14 cellular contexts compared by ENCODE assay signal in genomic region chr3:143716731-143717130, GRCh38.
DNase-seq lines count a peak whose midpoint lies in the region; TF ChIP-seq lines count a peak whose summit lies in the region.
"Had no signal": no experiment of that assay in that cellular context is flagged by ENCODE, and none has a peak within 500 bp of the region (broad histone marks: within the 10 kb centered on the region; RNA-seq: fewer than 3 reads in every experiment).

No MANE protein-coding gene starts in this region.

- H4K20me1 ChIP-seq in GM23248 (ENCODE audit: insufficient read depth) (no peaks in the 10 kb centered on the region), mammary epithelial cell (ENCODE audit: insufficient read depth, low read length) (no peaks in the 10 kb centered on the region)

- peak; percentile 33 for DNase-seq in GM23248
- peak; percentile 1 for DNase-seq in NB4 (ENCODE audit: low read depth)
- DNase-seq in mammary epithelial cell: peak; percentile 22
- DNase-seq in renal cortical epithelial cell (ENCODE audit: low read depth): peak; percentile 26
- DNase-seq in HuH-7.5 (ENCODE audit: low spot score): no peak
- DNase-seq in activated CD8-positive, alpha-beta memory T cell treated with anti-CD3 and anti-CD28 coated beads, Interleukin-2, amount 50 U/mL, for 48 hours: no peak
- no peak for DNase-seq in superior temporal gyrus (ENCODE audit: extremely low spot score)
- DNase-seq: C1 segment of cervical spinal cord; Calu3; CD4-positive, alpha-beta T cell; DMS 273 treated with DMSO at 0.1 percent for 48 hours; HCEC 1CT; HFFc6 had no signal

- H3K9me3 ChIP-seq in GM23248 (ENCODE audit: low read depth) (no peaks in the 10 kb centered on the region), mammary epithelial cell (replicated peaks; ENCODE audit: insufficient read depth, low read length) (no peaks in the 10 kb centered on the region)

- no peaks in the 10 kb centered on the region for H3K9me2 ChIP-seq in GM23248 (ENCODE audit: insufficient read depth)

- H3K4me3 ChIP-seq in GM23248 (no peak overlapping the region), NB4 (ENCODE audit: low read depth, low read length) (no peak overlapping the region), mammary epithelial cell (replicated peaks in 1 of 3; ENCODE audit: insufficient read depth in 1 of 3, low read depth in 2 of 3, low read length in 3 of 3) (no peak overlapping the region)

- dilution Hi-C loops in mammary epithelial cell (cut with HindIII; ENCODE audit: low sequenced_read_pairs): no loop called here

- H3K4me2 ChIP-seq in GM23248 (ENCODE audit: unreplicated experiment) (no peak overlapping the region), mammary epithelial cell (ENCODE audit: insufficient read depth, low read depth, low read length) (no peak overlapping the region)

- intact Hi-C loops in mammary epithelial cell (cut with micrococcal nuclease): no loop called here

- no peaks in the 10 kb centered on the region for H3F3A ChIP-seq in GM23248 (ENCODE audit: insufficient read depth)

- H3K27me3 ChIP-seq in GM23248 (replicated peaks; ENCODE audit: insufficient read depth) (no peaks in the 10 kb centered on the region), mammary epithelial cell (ENCODE audit: insufficient read depth, low read length) (no peaks in the 10 kb centered on the region)

- no peak overlapping the region for H3K9ac ChIP-seq in GM23248
- no peak overlapping the region for H3K9ac ChIP-seq in mammary epithelial cell (ENCODE audit: insufficient read depth, low read length)

- no peaks in the 10 kb centered on the region for H3K79me2 ChIP-seq in GM23248 (ENCODE audit: insufficient read depth)
- H3K79me2 ChIP-seq in mammary epithelial cell (ENCODE audit: insufficient read depth, low read length): no peaks in the 10 kb centered on the region

- H3K36me3 ChIP-seq in GM23248 (ENCODE audit: low read depth) (no peaks in the 10 kb centered on the region), mammary epithelial cell (ENCODE audit: insufficient read depth, low read length) (no peaks in the 10 kb centered on the region)

- H2AFZ ChIP-seq in GM23248 (no peak overlapping the region), mammary epithelial cell (ENCODE audit: low read depth, low read length) (peak overlapping the region; percentile 24)

- BruUV-seq in mammary epithelial cell (replicated peaks; lab: Mats Ljungman, UMichigan): no TSS peak

- TF ChIP-seq CTCF in NB4 (IDR thresholded peaks at IDR 0.05; ENCODE audit: low read depth, low read length) (no peak), mammary epithelial cell (conservative IDR thresholded peaks at IDR 0.05 in 1 of 2, IDR thresholded peaks at IDR 0.05 in 1 of 2; ENCODE audit: extremely low read depth in 1 of 2, insufficient read depth in 1 of 2, low read depth in 1 of 2, low read length in 2 of 2) (no peak)

- CTCF ChIA-PET in mammary epithelial cell (lab: Charles Lee; ENCODE audit: low non-redundant PET): no interaction called here

- in situ Hi-C loops in GM23248 (cut with MboI): no loop called here
- in situ Hi-C loops in mammary epithelial cell (cut with MboI; ENCODE audit: low sequenced_read_pairs in 2 of 2): no loop called here

- H3K27ac ChIP-seq in GM23248: no peak overlapping the region
- H3K27ac ChIP-seq in mammary epithelial cell (ENCODE audit: insufficient read depth, low read depth, low read length): no peak overlapping the region
- H3K27ac ChIP-seq: HL-60 had no signal

- WGBS in GM23248 (ENCODE audit: low coverage in 1 of 2, low lambda C conversion rate in 2 of 2, missing lambda C conversion rate in 2 of 2), 2 experiments: 59 to 64% methylated on average over 4 of the region's 4 CpGs
- 71% methylated on average over 4 of the region's 4 CpGs for WGBS in mammary epithelial cell (ENCODE audit: low coverage, missing lambda C conversion rate)

- H3K4me1 ChIP-seq in GM23248 (ENCODE audit: insufficient read depth): no peaks in the 10 kb centered on the region
- no peaks in the 10 kb centered on the region for H3K4me1 ChIP-seq in mammary epithelial cell (ENCODE audit: insufficient read depth, low read length)

- no peak for TF ChIP-seq POLR2A in NB4 (IDR thresholded peaks at IDR 0.05; ENCODE audit: extremely low read depth, insufficient read length)

Comparison
In these comparisons a context has a peak if more than half of its experiments do, and no peak if none do; other contexts are left out.
1. DNase-seq: peak in GM23248 (single experiment), NB4 (single experiment), mammary epithelial cell (single experiment) and renal cortical epithelial cell (single experiment); none in HuH-7.5 (single experiment), activated CD8-positive, alpha-beta memory T cell treated with anti-CD3 and anti-CD28 coated beads, Interleukin-2, amount 50 U/mL, for 48 hours (single experiment) and superior temporal gyrus (single experiment).